ENCODE assay signal across 1 cellular context in the genomic region with DNA sequence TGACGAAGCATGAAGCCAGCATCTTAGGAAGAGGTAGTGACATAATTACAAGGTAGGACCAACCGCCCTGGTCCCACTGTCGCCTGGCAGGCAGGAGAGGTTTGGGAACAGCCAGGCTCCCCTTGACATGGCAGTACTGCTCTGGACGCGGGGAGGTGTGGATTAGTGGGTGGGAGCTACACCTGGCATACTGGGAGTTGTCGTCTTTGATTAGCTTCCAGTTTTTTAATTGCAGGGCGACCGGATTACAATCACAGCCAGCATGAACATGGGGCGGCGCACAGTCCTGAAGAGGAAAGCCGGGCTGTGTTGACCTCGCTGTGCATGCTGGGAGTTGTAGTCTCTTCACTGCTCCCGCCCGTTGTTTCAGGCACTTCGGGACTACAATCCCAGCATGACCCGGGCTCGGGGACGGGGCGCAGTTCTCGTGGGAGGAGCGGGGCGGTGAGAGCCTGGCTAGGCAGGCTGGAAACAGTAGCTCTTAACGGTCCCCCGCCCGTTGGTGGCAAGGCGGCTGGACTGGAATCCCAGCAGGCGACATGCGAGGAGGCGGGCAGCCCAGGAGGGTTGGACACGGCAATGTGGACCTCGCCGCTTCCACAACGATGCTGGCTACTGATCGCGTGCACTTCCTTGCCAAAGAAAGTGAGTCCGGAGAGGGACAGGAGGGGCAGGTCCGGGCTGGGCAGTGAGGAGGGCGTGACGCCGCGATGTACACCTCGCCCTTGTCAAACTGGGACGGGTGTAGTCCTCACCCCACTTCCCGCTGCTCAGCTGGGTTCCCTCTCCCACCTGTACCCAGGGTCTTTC.
A peak's percentile ranks its signal among the peaks of the same experiment; 100 is the strongest.
TF ChIP-seq lines count a peak whose summit lies in the region.

No MANE protein-coding gene starts in this region.

TF ChIP-seq in liver, 16 proteins besides CTCF, POLR2A, EP300 and RAD21 (continued from another document):
- TF ChIP-seq, protein P1, sequence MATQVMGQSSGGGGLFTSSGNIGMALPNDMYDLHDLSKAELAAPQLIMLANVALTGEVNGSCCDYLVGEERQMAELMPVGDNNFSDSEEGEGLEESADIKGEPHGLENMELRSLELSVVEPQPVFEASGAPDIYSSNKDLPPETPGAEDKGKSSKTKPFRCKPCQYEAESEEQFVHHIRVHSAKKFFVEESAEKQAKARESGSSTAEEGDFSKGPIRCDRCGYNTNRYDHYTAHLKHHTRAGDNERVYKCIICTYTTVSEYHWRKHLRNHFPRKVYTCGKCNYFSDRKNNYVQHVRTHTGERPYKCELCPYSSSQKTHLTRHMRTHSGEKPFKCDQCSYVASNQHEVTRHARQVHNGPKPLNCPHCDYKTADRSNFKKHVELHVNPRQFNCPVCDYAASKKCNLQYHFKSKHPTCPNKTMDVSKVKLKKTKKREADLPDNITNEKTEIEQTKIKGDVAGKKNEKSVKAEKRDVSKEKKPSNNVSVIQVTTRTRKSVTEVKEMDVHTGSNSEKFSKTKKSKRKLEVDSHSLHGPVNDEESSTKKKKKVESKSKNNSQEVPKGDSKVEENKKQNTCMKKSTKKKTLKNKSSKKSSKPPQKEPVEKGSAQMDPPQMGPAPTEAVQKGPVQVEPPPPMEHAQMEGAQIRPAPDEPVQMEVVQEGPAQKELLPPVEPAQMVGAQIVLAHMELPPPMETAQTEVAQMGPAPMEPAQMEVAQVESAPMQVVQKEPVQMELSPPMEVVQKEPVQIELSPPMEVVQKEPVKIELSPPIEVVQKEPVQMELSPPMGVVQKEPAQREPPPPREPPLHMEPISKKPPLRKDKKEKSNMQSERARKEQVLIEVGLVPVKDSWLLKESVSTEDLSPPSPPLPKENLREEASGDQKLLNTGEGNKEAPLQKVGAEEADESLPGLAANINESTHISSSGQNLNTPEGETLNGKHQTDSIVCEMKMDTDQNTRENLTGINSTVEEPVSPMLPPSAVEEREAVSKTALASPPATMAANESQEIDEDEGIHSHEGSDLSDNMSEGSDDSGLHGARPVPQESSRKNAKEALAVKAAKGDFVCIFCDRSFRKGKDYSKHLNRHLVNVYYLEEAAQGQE (IDR thresholded peaks at IDR 0.05) = peak; percentile 98
- TF ChIP-seq RXRA (IDR thresholded peaks at IDR 0.05) (peak in 1 of 2 donors; percentile 35), SP1 (IDR thresholded peaks at IDR 0.05) (no peak), FOXA1 (IDR thresholded peaks at IDR 0.05) (no peak), HNF4G (IDR thresholded peaks at IDR 0.05) (no peak), EGR1 (IDR thresholded peaks at IDR 0.05; ENCODE audit: low read depth in 2 of 2) (no peak), GABPA (IDR thresholded peaks at IDR 0.05 in 1 of 2, conservative IDR thresholded peaks at IDR 0.05 in 1 of 2) (peak in 1 of 2 donors; percentile 58), HNF4A (conservative IDR thresholded peaks at IDR 0.05) (no peak), TAF1 (conservative IDR thresholded peaks at IDR 0.05) (no peak), NR2F2 (IDR thresholded peaks at IDR 0.05) (no peak), FOXA2 (IDR thresholded peaks at IDR 0.05) (no peak), JUND (IDR thresholded peaks at IDR 0.05) (no peak)
- TF ChIP-seq, protein P2, sequence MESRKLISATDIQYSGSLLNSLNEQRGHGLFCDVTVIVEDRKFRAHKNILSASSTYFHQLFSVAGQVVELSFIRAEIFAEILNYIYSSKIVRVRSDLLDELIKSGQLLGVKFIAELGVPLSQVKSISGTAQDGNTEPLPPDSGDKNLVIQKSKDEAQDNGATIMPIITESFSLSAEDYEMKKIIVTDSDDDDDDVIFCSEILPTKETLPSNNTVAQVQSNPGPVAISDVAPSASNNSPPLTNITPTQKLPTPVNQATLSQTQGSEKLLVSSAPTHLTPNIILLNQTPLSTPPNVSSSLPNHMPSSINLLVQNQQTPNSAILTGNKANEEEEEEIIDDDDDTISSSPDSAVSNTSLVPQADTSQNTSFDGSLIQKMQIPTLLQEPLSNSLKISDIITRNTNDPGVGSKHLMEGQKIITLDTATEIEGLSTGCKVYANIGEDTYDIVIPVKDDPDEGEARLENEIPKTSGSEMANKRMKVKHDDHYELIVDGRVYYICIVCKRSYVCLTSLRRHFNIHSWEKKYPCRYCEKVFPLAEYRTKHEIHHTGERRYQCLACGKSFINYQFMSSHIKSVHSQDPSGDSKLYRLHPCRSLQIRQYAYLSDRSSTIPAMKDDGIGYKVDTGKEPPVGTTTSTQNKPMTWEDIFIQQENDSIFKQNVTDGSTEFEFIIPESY (IDR thresholded peaks at IDR 0.05) = peak; percentile 98
- TF ChIP-seq, protein P3, sequence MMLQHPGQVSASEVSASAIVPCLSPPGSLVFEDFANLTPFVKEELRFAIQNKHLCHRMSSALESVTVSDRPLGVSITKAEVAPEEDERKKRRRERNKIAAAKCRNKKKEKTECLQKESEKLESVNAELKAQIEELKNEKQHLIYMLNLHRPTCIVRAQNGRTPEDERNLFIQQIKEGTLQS (IDR thresholded peaks at IDR 0.05) = no peak
- TF ChIP-seq, protein P4, sequence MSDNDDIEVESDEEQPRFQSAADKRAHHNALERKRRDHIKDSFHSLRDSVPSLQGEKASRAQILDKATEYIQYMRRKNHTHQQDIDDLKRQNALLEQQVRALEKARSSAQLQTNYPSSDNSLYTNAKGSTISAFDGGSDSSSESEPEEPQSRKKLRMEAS (IDR thresholded peaks at IDR 0.05) = peak; percentile 84
